Comparison of ENCODE assay signal across 27 cellular contexts in genomic region chr6:36821581-36822335, GRCh38. TPM values are rescaled to one million over a fixed set of nuclear protein-coding genes. Genes with fewer than 3 reads are reported as not detected.
DNase-seq lines count a peak whose midpoint lies in the region; ATAC-seq, FAIRE-seq and TF ChIP-seq lines count a peak whose summit lies in the region.
"Had no signal": no experiment of that assay in that cellular context is flagged by ENCODE, and none has a peak within 500 bp of the region (broad histone marks: within the 10 kb centered on the region; RNA-seq: fewer than 3 reads in every experiment).

No MANE protein-coding gene starts in this region.

- peak overlapping the region; percentile 84; the same call in 1 of the 2 replicates for H2BK15ac ChIP-seq in H1 (ENCODE audit: low read length)
- peak overlapping the region; percentile 18 for H2BK15ac ChIP-seq in neuronal stem cell (ENCODE audit: low read length)

- H3K79me2 ChIP-seq in H1 (ENCODE audit: control insufficient read depth in 1 of 2, insufficient read depth in 2 of 2, low read length in 2 of 2) = no peaks in the 10 kb centered on the region

- no peak for TF ChIP-seq POLR2A in H1 (IDR thresholded peaks at IDR 0.05; ENCODE audit: control extremely low read depth in 1 of 2, low read depth in 2 of 2, low read length in 2 of 2)

- H4K5ac ChIP-seq in H1 (ENCODE audit: insufficient read length, low read depth, low read length) = no peak overlapping the region

- H3K4ac ChIP-seq in H1 (replicated peaks; ENCODE audit: insufficient read length, low read depth, low read length) = no peak overlapping the region
- H3K4ac ChIP-seq in neuronal stem cell (ENCODE audit: low read length) = no peak overlapping the region

- H3K36me3 ChIP-seq in H1 (ENCODE audit: control insufficient read depth in 2 of 4, insufficient read depth in 4 of 4, low read length in 3 of 4) (no peaks in the 10 kb centered on the region), neuronal stem cell (replicated peaks in 1 of 2; ENCODE audit: control insufficient read depth in 2 of 2, insufficient read depth in 2 of 2, low read length in 2 of 2) (no peaks in the 10 kb centered on the region)
- no peaks in the 10 kb centered on the region for H3K36me3 ChIP-seq in naive thymus-derived CD4-positive, alpha-beta T cell (ENCODE audit: control insufficient read depth in 2 of 3, insufficient read depth in 3 of 3, low read length in 3 of 3)
- H3K36me3 ChIP-seq: lower lobe of right lung, prostate gland, thyroid gland had no signal

- no peak for TF ChIP-seq EP300 in H1 (IDR thresholded peaks at IDR 0.05; ENCODE audit: borderline replicate concordance in 1 of 2, low read depth in 2 of 2, low read length in 2 of 2)

- no peak overlapping the region for H3K4me2 ChIP-seq in H1 (ENCODE audit: insufficient read depth in 1 of 2, low read depth in 2 of 2, low read length in 2 of 2)
- no peak overlapping the region for H3K4me2 ChIP-seq in neuronal stem cell (ENCODE audit: insufficient read depth, low read length, poor library complexity, severe bottlenecking)
- H3K4me2 ChIP-seq: A549 had no signal

- H2AK5ac ChIP-seq in H1 (ENCODE audit: low read depth, low read length) (no peak overlapping the region), neuronal stem cell (ENCODE audit: low read depth, low read length) (peak overlapping the region; percentile 65)

- H3K9me3 Mint-ChIP-seq in activated CD4-positive, alpha-beta T cell treated with anti-CD3 and anti-CD28 coated beads, Interleukin-2, amount 10 ng/mL, durations not matched to agents 7 days and 5 days = no peaks in the 10 kb centered on the region
- peaks cover 0 to 2% (median 0%) of the 10 kb centered on the region in 11 donors for H3K9me3 Mint-ChIP-seq in naive thymus-derived CD4-positive, alpha-beta T cell
- H3K9me3 Mint-ChIP-seq: activated naive CD4-positive, alpha-beta T cell treated with anti-CD3 and anti-CD28 coated beads, Interleukin-2, amount 50 U/mL, for 72 hours; CD14-positive monocyte; immature natural killer cell; stimulated activated memory B cell treated with anti-CD40 and anti-IgM and Interleukin-4, amounts not matched to agents 10 μg/mL and 1 μg/mL and 100 μg/mL, for 72 hours had no signal

- H3K9me3 ChIP-seq in H1 (ENCODE audit: insufficient read depth in 2 of 2, low read depth in 1 of 2, low read length in 1 of 2) = no peaks in the 10 kb centered on the region
- no peaks in the 10 kb centered on the region for H3K9me3 ChIP-seq in neuronal stem cell (replicated peaks in 1 of 2; ENCODE audit: control insufficient read depth in 2 of 2, insufficient read depth in 1 of 2, low read depth in 1 of 2, low read length in 2 of 2)
- no peaks in the 10 kb centered on the region for H3K9me3 ChIP-seq in naive thymus-derived CD4-positive, alpha-beta T cell (ENCODE audit: control insufficient read depth in 2 of 3, low read length in 3 of 3)
- H3K9me3 ChIP-seq: A549, body of pancreas, lower lobe of right lung, prostate gland, thyroid gland had no signal

- WGBS in H1 (ENCODE audit: extremely low coverage in 1 of 2, insufficient coverage in 1 of 2, insufficient read length in 1 of 2, insufficient replicate concordance in 2 of 2, low coverage in 1 of 2, low lambda C conversion rate in 2 of 2, missing lambda C conversion rate in 1 of 2), 2 experiments = 84% methylated on average over 13 of the region's 14 CpGs; no CpG with 5 or more reads in 1 of the 2 experiments
- no CpG with 5 or more reads among the region's 14 CpGs for WGBS in neuronal stem cell (ENCODE audit: extremely low coverage in 2 of 2, insufficient read length in 2 of 2, insufficient replicate concordance in 1 of 2), 2 donors

- H3K4me1 ChIP-seq in H1 (replicated peaks in 1 of 4; ENCODE audit: control insufficient read depth in 3 of 4, insufficient read depth in 4 of 4, low read length in 3 of 4) (peaks cover 0 to 9% (median 2%) of the 10 kb centered on the region in 4 experiments; a peak in 4 of 7 replicates), neuronal stem cell (ENCODE audit: control insufficient read depth in 2 of 2, insufficient read depth in 1 of 2, low read depth in 1 of 2, low read length in 2 of 2) (peaks cover 29 to 34% of the 10 kb centered on the region in 2 donors)
- no peaks in the 10 kb centered on the region for H3K4me1 ChIP-seq in naive thymus-derived CD4-positive, alpha-beta T cell (ENCODE audit: control insufficient read depth in 2 of 2, insufficient read depth in 2 of 2, low read length in 2 of 2)
- H3K4me1 ChIP-seq: A549, body of pancreas, prostate gland had no signal

- no peak overlapping the region for H3K27ac Mint-ChIP-seq in activated CD4-positive, alpha-beta T cell treated with anti-CD3 and anti-CD28 coated beads, Interleukin-2, amount 10 ng/mL, durations not matched to agents 7 days and 5 days
- H3K27ac Mint-ChIP-seq in naive thymus-derived CD4-positive, alpha-beta T cell = peak overlapping the region in 2 of 9 donors; percentile 38 to 51
- H3K27ac Mint-ChIP-seq: immature natural killer cell; naive B cell; stimulated activated memory B cell treated with anti-CD40 and anti-IgM and Interleukin-4, amounts not matched to agents 10 μg/mL and 1 μg/mL and 100 μg/mL, for 72 hours had no signal

- no peak overlapping the region for H3K9ac ChIP-seq in H1 (replicated peaks in 1 of 4; ENCODE audit: extremely low read depth in 1 of 4, low read depth in 3 of 4, low read length in 3 of 4)
- no peak overlapping the region for H3K9ac ChIP-seq in neuronal stem cell (ENCODE audit: low read depth, low read length, poor library complexity)

- no peak for TF ChIP-seq CTCF in H1 (IDR thresholded peaks at IDR 0.05; ENCODE audit: control extremely low read depth in 1 of 3, insufficient read depth in 1 of 3, low read depth in 1 of 3, low read length in 3 of 3)

- ATAC-seq in naive thymus-derived CD4-positive, alpha-beta T cell = no peak
- ATAC-seq: A549; activated CD4-positive, CD25-positive, alpha-beta regulatory T cell treated with anti-CD3 and anti-CD28 coated beads, Interleukin-2, amount 50 U/mL, for 24 hours; body of pancreas; GM12878; lower lobe of right lung; PC-3; stimulated activated memory B cell treated with anti-CD40 and anti-IgM and Interleukin-4, amounts not matched to agents 10 μg/mL and 1 μg/mL and 100 μg/mL, for 72 hours had no signal

- no peak for FAIRE-seq in H1 (lab: Jason Lieb, UNC)
- FAIRE-seq: A549, GM12878 had no signal

- H3K23ac ChIP-seq in H1 (ENCODE audit: insufficient read length) = no peak overlapping the region
- H3K23ac ChIP-seq in neuronal stem cell (ENCODE audit: low read depth, low read length, poor library complexity) = no peak overlapping the region

- peak; percentile 19 for DNase-seq in activated CD4-positive, alpha-beta T cell treated with anti-CD3 and anti-CD28 coated beads, Interleukin-2, amount 10 ng/mL, durations not matched to agents 7 days and 5 days
- DNase-seq in activated CD4-positive, alpha-beta T cell treated with anti-CD3 and anti-CD28 coated beads for 48 hours = no peak
- peak; percentile 74 for DNase-seq in NCI-H82 (lab: John Stamatoyannopoulos, UW)
- DNase-seq in H1 (ENCODE audit: low read depth in 1 of 2, low spot score in 2 of 2) = no peak
- no peak for DNase-seq in neuronal stem cell (ENCODE audit: low spot score)
- no peak for DNase-seq in 8988T
- DNase-seq in naive thymus-derived CD4-positive, alpha-beta T cell = no peak
- no peak for DNase-seq in NCI-H748 (lab: John Stamatoyannopoulos, UW; ENCODE audit: unreplicated experiment)
- DNase-seq: activated T-cell treated with anti-CD3 and anti-CD28 coated beads for 4 hours; body of pancreas; DMS153; GF-D8; immature natural killer cell; lower lobe of right lung; naive B cell; NCI-H1105 treated with DMSO at 0.1 percent for 48 hours; NCI-H526 treated with DMSO at 0.1 percent for 48 hours; PC-3; stimulated activated CD4-positive, alpha-beta T cell treated with anti-CD3 and anti-CD28 coated beads, Interleukin-15, amount 100 ng/mL, for 24 hours; thyroid gland had no signal

- H2BK20ac ChIP-seq in H1 (ENCODE audit: low read length) = no peak overlapping the region; the same call in 1 of the 2 replicates

- H3K4me3 Mint-ChIP-seq in activated CD4-positive, alpha-beta T cell treated with anti-CD3 and anti-CD28 coated beads, Interleukin-2, amount 10 ng/mL, durations not matched to agents 7 days and 5 days = no peak overlapping the region
- no peak overlapping the region for H3K4me3 Mint-ChIP-seq in naive thymus-derived CD4-positive, alpha-beta T cell
- H3K4me3 Mint-ChIP-seq: CD14-positive monocyte; immature natural killer cell; stimulated activated memory B cell treated with anti-CD40 and anti-IgM and Interleukin-4, amounts not matched to agents 10 μg/mL and 1 μg/mL and 100 μg/mL, for 72 hours had no signal

- no peaks in the 10 kb centered on the region for H4K20me1 ChIP-seq in H1 (replicated peaks in 1 of 2; ENCODE audit: control insufficient read depth in 1 of 2, insufficient read depth in 2 of 2, low read length in 2 of 2)

- H3K27me3 Mint-ChIP-seq in activated CD4-positive, alpha-beta T cell treated with anti-CD3 and anti-CD28 coated beads, Interleukin-2, amount 10 ng/mL, durations not matched to agents 7 days and 5 days = peaks cover 3% of the 10 kb centered on the region
- peaks cover 0 to 3% (median 0%) of the 10 kb centered on the region in 5 donors for H3K27me3 Mint-ChIP-seq in naive thymus-derived CD4-positive, alpha-beta T cell

- H2BK12ac ChIP-seq in H1 (ENCODE audit: low read depth, low read length) = peak overlapping the region; percentile 88; the same call in 1 of the 2 replicates
- no peak overlapping the region for H2BK12ac ChIP-seq in neuronal stem cell (ENCODE audit: low read length)

- no peak overlapping the region for H2BK5ac ChIP-seq in H1 (ENCODE audit: low read depth, low read length)
- no peak overlapping the region for H2BK5ac ChIP-seq in neuronal stem cell (ENCODE audit: low read length)

- H3K27me3 ChIP-seq in H1 (replicated peaks in 1 of 4; ENCODE audit: control insufficient read depth in 3 of 4, extremely low read depth in 1 of 4, insufficient read depth in 3 of 4, low read length in 3 of 4) = no peaks in the 10 kb centered on the region; a peak in 2 of 7 replicates
- H3K27me3 ChIP-seq in neuronal stem cell (ENCODE audit: control insufficient read depth in 3 of 3, insufficient read depth in 3 of 3, low read depth in 1 of 3, low read length in 3 of 3) = no peaks in the 10 kb centered on the region
- no peaks in the 10 kb centered on the region for H3K27me3 ChIP-seq in naive thymus-derived CD4-positive, alpha-beta T cell (ENCODE audit: control insufficient read depth in 2 of 2, insufficient read depth in 2 of 2, low read length in 2 of 2)
- H3K27me3 ChIP-seq: body of pancreas, thyroid gland had no signal

- intact Hi-C loops in naive thymus-derived CD4-positive, alpha-beta T cell (cut with micrococcal nuclease) = no loop called here

- POLR2A ChIA-PET in activated CD4-positive, alpha-beta T cell treated with anti-CD3 and anti-CD28 coated beads, Interleukin-2, amount 10 ng/mL, durations not matched to agents 7 days and 5 days (lab: Charles Lee) = no interaction called here
- POLR2A ChIA-PET in H1 (lab: Charles Lee; ENCODE audit: partially characterized antibody) = no interaction called here
- POLR2A ChIA-PET in naive thymus-derived CD4-positive, alpha-beta T cell (lab: Charles Lee) = no interaction called here

- no peak overlapping the region for H3K27ac ChIP-seq in H1 (ENCODE audit: low read depth, low read length)
- H3K27ac ChIP-seq in neuronal stem cell (replicated peaks; ENCODE audit: low read length) = peak overlapping the region; percentile 11
- H3K27ac ChIP-seq in naive thymus-derived CD4-positive, alpha-beta T cell (ENCODE audit: low read depth, low read length) = no peak overlapping the region
- H3K27ac ChIP-seq: A549, lower lobe of right lung had no signal

- H3K23me2 ChIP-seq in H1 (ENCODE audit: low read depth, low read length) = no peaks in the 10 kb centered on the region

- peaks cover 17% of the 10 kb centered on the region for H3K4me1 Mint-ChIP-seq in activated CD4-positive, alpha-beta T cell treated with anti-CD3 and anti-CD28 coated beads, Interleukin-2, amount 10 ng/mL, durations not matched to agents 7 days and 5 days
- peaks cover 0 to 15% (median 0%) of the 10 kb centered on the region in 7 donors for H3K4me1 Mint-ChIP-seq in naive thymus-derived CD4-positive, alpha-beta T cell
- H3K4me1 Mint-ChIP-seq: immature natural killer cell; stimulated activated memory B cell treated with anti-CD40 and anti-IgM and Interleukin-4, amounts not matched to agents 10 μg/mL and 1 μg/mL and 100 μg/mL, for 72 hours had no signal

- H2AFZ ChIP-seq in H1 (ENCODE audit: low read length) = 0 out of 2 replicates have a peak overlapping the region, but pooled peaks have one; percentile 66
- H2AFZ ChIP-seq in neuronal stem cell (ENCODE audit: low read length) = peak overlapping the region; percentile 38

- no peak overlapping the region for H3K56ac ChIP-seq in H1 (replicated peaks; ENCODE audit: insufficient read length, low read depth, low read length)

- no peak overlapping the region for H3K18ac ChIP-seq in H1 (ENCODE audit: extremely low read depth, low read length)
- H3K18ac ChIP-seq in neuronal stem cell (ENCODE audit: low read length) = peak overlapping the region; percentile 84

- H3K14ac ChIP-seq in H1 (ENCODE audit: insufficient read length) (no peak overlapping the region), neuronal stem cell (ENCODE audit: low read length) (no peak overlapping the region)

- CTCF ChIA-PET in activated CD4-positive, alpha-beta T cell treated with anti-CD3 and anti-CD28 coated beads, Interleukin-2, amount 10 ng/mL, durations not matched to agents 7 days and 5 days (lab: Charles Lee) = interaction anchor here (0.6 kb wide), 2 partner anchors 10 to 368 kb away, joined by 3 read pairs; no protein-coding TSS in a partner anchor
- CTCF ChIA-PET in H1 (lab: Charles Lee; ENCODE audit: partially characterized antibody) = interaction anchor here (1.0 kb wide), 1 partner anchor 26 kb away, joined by 3 read pairs; no protein-coding TSS in a partner anchor
- CTCF ChIA-PET in naive thymus-derived CD4-positive, alpha-beta T cell (lab: Charles Lee) = no interaction called here

- H3K79me1 ChIP-seq in H1 (ENCODE audit: low read depth, low read length) (no peaks in the 10 kb centered on the region), neuronal stem cell (ENCODE audit: low read depth, low read length) (no peaks in the 10 kb centered on the region)

- H4K8ac ChIP-seq in H1 (ENCODE audit: extremely low read depth, insufficient read depth, low read length) = no peak overlapping the region; the same call in 1 of the 2 replicates
- H4K8ac ChIP-seq in neuronal stem cell (ENCODE audit: low read depth, low read length) = no peak overlapping the region

- H3K4me3 ChIP-seq in H1 (ENCODE audit: extremely low read depth in 1 of 4, insufficient read depth in 2 of 4, low read depth in 3 of 4, low read length in 4 of 4) = no peak overlapping the region
- no peak overlapping the region for H3K4me3 ChIP-seq in neuronal stem cell (ENCODE audit: low read length in 2 of 2)
- H3K4me3 ChIP-seq in naive thymus-derived CD4-positive, alpha-beta T cell (ENCODE audit: low read length) = no peak overlapping the region
- H3K4me3 ChIP-seq: A549, body of pancreas, GM12878, lower lobe of right lung, prostate gland, thyroid gland had no signal

- no peak for TF ChIP-seq RAD21 in H1 (IDR thresholded peaks at IDR 0.05 in 1 of 2, conservative IDR thresholded peaks at IDR 0.05 in 1 of 2; ENCODE audit: low read depth in 2 of 2, low read length in 2 of 2)

- H3K36me3 Mint-ChIP-seq in activated CD4-positive, alpha-beta T cell treated with anti-CD3 and anti-CD28 coated beads, Interleukin-2, amount 10 ng/mL, durations not matched to agents 7 days and 5 days (ENCODE audit: low read depth) = no peaks in the 10 kb centered on the region
- H3K36me3 Mint-ChIP-seq in naive thymus-derived CD4-positive, alpha-beta T cell = no peaks in the 10 kb centered on the region
- H3K36me3 Mint-ChIP-seq: activated naive CD4-positive, alpha-beta T cell treated with anti-CD3 and anti-CD28 coated beads, Interleukin-2, amount 50 U/mL, for 72 hours; CD14-positive monocyte; immature natural killer cell; naive B cell; stimulated activated memory B cell treated with anti-CD40 and anti-IgM and Interleukin-4, amounts not matched to agents 10 μg/mL and 1 μg/mL and 100 μg/mL, for 72 hours had no signal

- H2BK120ac ChIP-seq in H1 (replicated peaks; ENCODE audit: low read depth, low read length) (no peak overlapping the region), neuronal stem cell (ENCODE audit: low read depth, low read length) (no peak overlapping the region)

- H4K91ac ChIP-seq in H1 (replicated peaks; ENCODE audit: insufficient read length, low read length) (peak overlapping the region; percentile 49), neuronal stem cell (ENCODE audit: low read depth, low read length, poor library complexity) (peak overlapping the region; percentile 79)

RNA-seq across cellular contexts. Expression of gene CPNE5, which starts 17.5 kb away (rescaled TPM):
- under 1 TPM; 0.47 to 1.00 TPM for total RNA-seq in activated CD4-positive, alpha-beta T cell treated with anti-CD3 and anti-CD28 coated beads, Interleukin-2, amount 10 ng/mL, durations not matched to agents 7 days and 5 days
- 0.15 and 0.88 TPM in 2 replicates for total RNA-seq in H1 (2021; fragmentation: NEBNext Ultra II Directional; extraction: Animal tissue kit (Norgen Biotek cat#: 25700))
- polyA plus RNA-seq in H1 (2011; rRNA removed) = 1.8 and 2.3 TPM in 2 replicates
- polyA plus RNA-seq in H1 (2011; cell fraction: cytosol; rRNA removed) = 0.76 TPM
- 2.7 TPM for polyA plus RNA-seq in H1 (2011; cell fraction: nucleus; rRNA removed)
- polyA plus RNA-seq in H1 (2012, experiment 1 of 2) = 0.30 to 0.96 TPM (median 0.65 TPM) in 4 replicates
- 0.51 TPM for polyA plus RNA-seq in H1 (2012, experiment 2 of 2)
- polyA plus RNA-seq in H1 (2013, experiment 1 of 2) = 0.24 TPM
- 0.28 TPM for polyA plus RNA-seq in H1 (2013, experiment 2 of 2)
- 0.82 and 1.1 TPM in 2 replicates for polyA minus RNA-seq in H1 (2011; rRNA and poly(A)+ RNA removed)
- not detected for polyA minus RNA-seq in H1 (2011; cell fraction: cytosol; rRNA and poly(A)+ RNA removed)
- 1.9 TPM for polyA minus RNA-seq in H1 (2011; cell fraction: nucleus; rRNA and poly(A)+ RNA removed)
- 1.1 TPM for polyA plus RNA-seq in neuronal stem cell (2013, experiment 1 of 2)
- polyA plus RNA-seq in neuronal stem cell (2013, experiment 2 of 2) = 1.3 TPM
- total RNA-seq in naive thymus-derived CD4-positive, alpha-beta T cell = 1 to 10 TPM in 3 of 5 experiments, under 1 TPM in 1, not detected in 1; 0.27 to 5.1 (median 2.4) TPM
- polyA plus RNA-seq in naive thymus-derived CD4-positive, alpha-beta T cell = under 1 TPM; 0.09 to 0.52 TPM
- total RNA-seq: PC-3 had no signal

RNA-seq across cellular contexts. Expression of gene PPIL1, which starts 52.8 kb away (rescaled TPM):
- 10 to 100 TPM; 27.0 to 29.3 TPM for total RNA-seq in activated CD4-positive, alpha-beta T cell treated with anti-CD3 and anti-CD28 coated beads, Interleukin-2, amount 10 ng/mL, durations not matched to agents 7 days and 5 days
- 85.8 and 86.5 TPM in 2 replicates for total RNA-seq in H1 (2021; fragmentation: NEBNext Ultra II Directional; extraction: Animal tissue kit (Norgen Biotek cat#: 25700))
- polyA plus RNA-seq in H1 (2011; rRNA removed) = 52.7 and 83.7 TPM in 2 replicates
- 63.0 TPM for polyA plus RNA-seq in H1 (2011; cell fraction: cytosol; rRNA removed)
- polyA plus RNA-seq in H1 (2011; cell fraction: nucleus; rRNA removed) = 27.8 TPM
- polyA plus RNA-seq in H1 (2012, experiment 1 of 2) = 54.8 to 70.5 TPM (median 64.5 TPM) in 4 replicates
- 18.4 TPM for polyA plus RNA-seq in H1 (2012, experiment 2 of 2)
- 70.1 TPM for polyA plus RNA-seq in H1 (2013, experiment 1 of 2)
- 75.7 TPM for polyA plus RNA-seq in H1 (2013, experiment 2 of 2)
- 78.4 and 100 TPM in 2 replicates for polyA minus RNA-seq in H1 (2011; rRNA and poly(A)+ RNA removed)
- 32.0 TPM for polyA minus RNA-seq in H1 (2011; cell fraction: cytosol; rRNA and poly(A)+ RNA removed)
- polyA minus RNA-seq in H1 (2011; cell fraction: nucleus; rRNA and poly(A)+ RNA removed) = 25.7 TPM
- polyA plus RNA-seq in neuronal stem cell (2013, experiment 1 of 2) = 66.5 TPM
- 66.9 TPM for polyA plus RNA-seq in neuronal stem cell (2013, experiment 2 of 2)
- total RNA-seq in naive thymus-derived CD4-positive, alpha-beta T cell = 10 to 100 TPM in 3 of 5 experiments, 1 to 10 TPM in 2; 3.5 to 34.7 (median 10.3) TPM
- polyA plus RNA-seq in naive thymus-derived CD4-positive, alpha-beta T cell = 10 to 100 TPM; 21.5 to 22.5 TPM

Comparison
In these comparisons a context has a peak if more than half of its experiments do, and no peak if none do; other contexts are left out.
1. DNase-seq: peak in activated CD4-positive, alpha-beta T cell treated with anti-CD3 and anti-CD28 coated beads, Interleukin-2, amount 10 ng/mL, durations not matched to agents 7 days and 5 days (single experiment) and NCI-H82 (single experiment); none in activated CD4-positive, alpha-beta T cell treated with anti-CD3 and anti-CD28 coated beads for 48 hours (single experiment), H1 (0 of 2), neuronal stem cell (single experiment), 8988T (single experiment), naive thymus-derived CD4-positive, alpha-beta T cell (0 of 9) and NCI-H748 (single experiment).